1 cellular context compared by ENCODE assay signal in genomic region chr1:204128964-204129896, GRCh38.
TF ChIP-seq lines count a peak whose summit lies in the region.

No MANE protein-coding gene starts in this region.

TF ChIP-seq in K562, 482 proteins besides CTCF, POLR2A, EP300 and RAD21:
- 0 out of 2 replicates have a peak, but pooled peaks have one; percentile 20 for TF ChIP-seq SMAD4 (CRISPR knock-in tag; conservative IDR thresholded peaks at IDR 0.05)
- TF ChIP-seq, protein P1, sequence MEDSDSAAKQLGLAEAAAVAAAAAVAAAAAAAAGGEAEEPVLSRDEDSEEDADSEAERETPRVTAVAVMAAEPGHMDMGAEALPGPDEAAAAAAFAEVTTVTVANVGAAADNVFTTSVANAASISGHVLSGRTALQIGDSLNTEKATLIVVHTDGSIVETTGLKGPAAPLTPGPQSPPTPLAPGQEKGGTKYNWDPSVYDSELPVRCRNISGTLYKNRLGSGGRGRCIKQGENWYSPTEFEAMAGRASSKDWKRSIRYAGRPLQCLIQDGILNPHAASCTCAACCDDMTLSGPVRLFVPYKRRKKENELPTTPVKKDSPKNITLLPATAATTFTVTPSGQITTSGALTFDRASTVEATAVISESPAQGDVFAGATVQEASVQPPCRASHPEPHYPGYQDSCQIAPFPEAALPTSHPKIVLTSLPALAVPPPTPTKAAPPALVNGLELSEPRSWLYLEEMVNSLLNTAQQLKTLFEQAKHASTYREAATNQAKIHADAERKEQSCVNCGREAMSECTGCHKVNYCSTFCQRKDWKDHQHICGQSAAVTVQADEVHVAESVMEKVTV (CRISPR knock-in tag; IDR thresholded peaks at IDR 0.05) = peak; percentile 86
- no peak for TF ChIP-seq NFXL1 (CRISPR knock-in tag; IDR thresholded peaks at IDR 0.05)
- 0 out of 2 replicates have a peak, but pooled peaks have one; percentile 45 for TF ChIP-seq ZNF740 (CRISPR knock-in tag; IDR thresholded peaks at IDR 0.05)
- TF ChIP-seq ZNF740 (tag; IDR thresholded peaks at IDR 0.05) = no peak; a peak in 1 of 4 replicates
- TF ChIP-seq PCBP1 (IDR thresholded peaks at IDR 0.05; ENCODE audit: low read depth, low read length, poor library complexity, severe bottlenecking) = peak; percentile 48
- TF ChIP-seq MAZ (CRISPR knock-in tag; conservative IDR thresholded peaks at IDR 0.05 in 1 of 2, IDR thresholded peaks at IDR 0.05 in 1 of 2) = peak; percentile 67 to 90
- peak; percentile 90 for TF ChIP-seq STAG1 (CRISPR knock-in tag; IDR thresholded peaks at IDR 0.05; ENCODE audit: borderline replicate concordance)
- no peak for TF ChIP-seq ZNF609 (CRISPR knock-in tag; IDR thresholded peaks at IDR 0.05; ENCODE audit: borderline replicate concordance)
- TF ChIP-seq RBM39 (optimal IDR thresholded peaks at IDR 0.05; ENCODE audit: low read depth, low read length) = no peak
- peak; percentile 87 for TF ChIP-seq SMC3 (conservative IDR thresholded peaks at IDR 0.05; ENCODE audit: insufficient read depth, low read depth, low read length)
- TF ChIP-seq ZNF41 (CRISPR knock-in tag; conservative IDR thresholded peaks at IDR 0.05) = 0 out of 2 replicates have a peak, but pooled peaks have one; percentile 13
- 0 out of 2 replicates have a peak, but pooled peaks have one; percentile 34 for TF ChIP-seq KLF16 (IDR thresholded peaks at IDR 0.05)
- no peak for TF ChIP-seq TFE3 (CRISPR knock-in tag; IDR thresholded peaks at IDR 0.05)
- TF ChIP-seq, protein P2, sequence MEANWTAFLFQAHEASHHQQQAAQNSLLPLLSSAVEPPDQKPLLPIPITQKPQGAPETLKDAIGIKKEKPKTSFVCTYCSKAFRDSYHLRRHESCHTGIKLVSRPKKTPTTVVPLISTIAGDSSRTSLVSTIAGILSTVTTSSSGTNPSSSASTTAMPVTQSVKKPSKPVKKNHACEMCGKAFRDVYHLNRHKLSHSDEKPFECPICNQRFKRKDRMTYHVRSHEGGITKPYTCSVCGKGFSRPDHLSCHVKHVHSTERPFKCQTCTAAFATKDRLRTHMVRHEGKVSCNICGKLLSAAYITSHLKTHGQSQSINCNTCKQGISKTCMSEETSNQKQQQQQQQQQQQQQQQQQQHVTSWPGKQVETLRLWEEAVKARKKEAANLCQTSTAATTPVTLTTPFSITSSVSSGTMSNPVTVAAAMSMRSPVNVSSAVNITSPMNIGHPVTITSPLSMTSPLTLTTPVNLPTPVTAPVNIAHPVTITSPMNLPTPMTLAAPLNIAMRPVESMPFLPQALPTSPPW (CRISPR knock-in tag; IDR thresholded peaks at IDR 0.05) = peak; percentile 54
- 0 out of 2 replicates have a peak, but pooled peaks have one; percentile 26 for TF ChIP-seq HIVEP1 (CRISPR knock-in tag; IDR thresholded peaks at IDR 0.05)
- 0 out of 2 replicates have a peak, but pooled peaks have one; percentile 22 for TF ChIP-seq CXXC5 (CRISPR knock-in tag; IDR thresholded peaks at IDR 0.05)
- no peak for TF ChIP-seq TAL1 (IDR thresholded peaks at IDR 0.05)
- peak; percentile 34; the same call in 1 of the 2 replicates for TF ChIP-seq ZBTB7A (IDR thresholded peaks at IDR 0.05; ENCODE audit: borderline replicate concordance, control insufficient read depth, low read depth, low read length)
- TF ChIP-seq KDM4B (IDR thresholded peaks at IDR 0.05; ENCODE audit: borderline replicate concordance in 2 of 2, low read depth in 1 of 2) = 0 out of 4 replicates have a peak, but pooled peaks of 1 of the 2 experiments have one; percentile 27
- TF ChIP-seq TAF9B (IDR thresholded peaks at IDR 0.05; ENCODE audit: partially characterized antibody) = no peak
- no peak for TF ChIP-seq PTTG1 (tag; IDR thresholded peaks at IDR 0.05; ENCODE audit: low read depth)
- no peak for TF ChIP-seq NRF1 (conservative IDR thresholded peaks at IDR 0.05 in 1 of 2, IDR thresholded peaks at IDR 0.05 in 1 of 2)
- TF ChIP-seq CREM (IDR thresholded peaks at IDR 0.05; ENCODE audit: low read depth) = 0 out of 2 replicates have a peak, but pooled peaks have one; percentile 29
- TF ChIP-seq RB1 (IDR thresholded peaks at IDR 0.05; ENCODE audit: low read depth) = peak; percentile 55; the same call in 1 of the 2 replicates
- TF ChIP-seq EGR1 (conservative IDR thresholded peaks at IDR 0.05) = peak; percentile 28
- 0 out of 2 replicates have a peak, but pooled peaks have one; percentile 39 for TF ChIP-seq GABPB1 (CRISPR knock-in tag; IDR thresholded peaks at IDR 0.05)
- no peak for TF ChIP-seq NCOR1 (IDR thresholded peaks at IDR 0.05)
- TF ChIP-seq YY1 (IDR thresholded peaks at IDR 0.05; ENCODE audit: borderline replicate concordance in 1 of 3, control insufficient read depth in 1 of 3, extremely low read depth in 1 of 3, insufficient read depth in 3 of 3, insufficient read length in 1 of 3, insufficient replicate concordance in 2 of 3, low read depth in 1 of 3, low read length in 2 of 3) = peak in 1 of 3 experiments; percentile 11
TF ChIP-seq in K562: peak in this region for 19.
